In genomic region chr19:5622465-5623396, GRCh38 we compare ENCODE assay signal across 8 cellular contexts. TPM values are rescaled to one million over a fixed set of nuclear protein-coding genes. Genes with fewer than 3 reads are reported as not detected.
DNase-seq lines count a peak whose midpoint lies in the region; ATAC-seq and TF ChIP-seq lines count a peak whose summit lies in the region.

Gene SAFB, plus strand, starts transcription at chr19:5623083. Its CDS starts 123 bp downstream, at chr19:5623206.
Gene SAFB2, minus strand, starts transcription at chr19:5622776. Its CDS starts 61 bp downstream, at chr19:5622715.

- DNase-seq in AG08395 (ENCODE audit: low spot score) = peak; percentile 100
- DNase-seq in NCI-H345 (lab: John Stamatoyannopoulos, UW) = peak; percentile 100
- DNase-seq in activated B cell treated with CpG ODN at 0.5 μM for 24 hours = peak; percentile 98
- DNase-seq in caudate nucleus (lab: John Stamatoyannopoulos, UW) = peak; percentile 84 to 99 (median 97)
- DNase-seq in iPS-NIHi7 (ENCODE audit: extremely low spot score) = peak; percentile 98
- peak; percentile 97 for DNase-seq in smooth muscle cell (lab: John Stamatoyannopoulos, UW; ENCODE audit: unreplicated experiment)

- CTCF ChIA-PET in activated B cell treated with CpG ODN at 0.5 μM for 24 hours (lab: Charles Lee) = interaction anchor here (3.4 kb wide), 1 partner anchor 67 kb away, joined by 11 read pairs; the partner anchor contains the start of gene RPL36

- H3K4me1 ChIP-seq in smooth muscle cell (ENCODE audit: low read depth) = peaks cover 28% of the 10 kb centered on the region

- TF ChIP-seq POLR2A in GM18951 (IDR thresholded peaks at IDR 0.05; ENCODE audit: extremely low read depth, insufficient read depth, insufficient read length) = peak; percentile 98

- H3K4me1 Mint-ChIP-seq in activated B cell treated with CpG ODN at 0.5 μM for 24 hours = peaks cover 77% of the 10 kb centered on the region

- WGBS in smooth muscle cell (ENCODE audit: low lambda C conversion rate) = under 1% methylated on average over 110 of the region's 116 CpGs

- H3K4me3 Mint-ChIP-seq in activated B cell treated with CpG ODN at 0.5 μM for 24 hours = peak within 1 kb of the TSS; percentile 100

- peaks cover 95% of the 10 kb centered on the region for H3K79me2 ChIP-seq in smooth muscle cell (ENCODE audit: low read depth)

- H3K9ac ChIP-seq in smooth muscle cell (ENCODE audit: low read depth) = peak within 1 kb of the TSS; percentile 97

- peak within 1 kb of the TSS; percentile 86 for H3K4me3 ChIP-seq in smooth muscle cell

- H3K27me3 ChIP-seq in smooth muscle cell (ENCODE audit: low read depth) = no peaks in the 10 kb centered on the region

- peaks cover 2% of the 10 kb centered on the region for H3K27me3 Mint-ChIP-seq in activated B cell treated with CpG ODN at 0.5 μM for 24 hours

- no peak for TF ChIP-seq CTCF in activated B cell treated with CpG ODN at 0.5 μM for 24 hours (IDR thresholded peaks at IDR 0.05)
- no peak for TF ChIP-seq CTCF in smooth muscle cell (IDR thresholded peaks at IDR 0.05; ENCODE audit: borderline replicate concordance, insufficient read depth, poor library complexity, severe bottlenecking)

- peak within 1 kb of the TSS; percentile 89 for H2AFZ ChIP-seq in smooth muscle cell (ENCODE audit: low read depth)

- no peaks in the 10 kb centered on the region for H3K9me3 ChIP-seq in smooth muscle cell (replicated peaks; ENCODE audit: low read depth)

- H4K20me1 ChIP-seq in smooth muscle cell (ENCODE audit: low read depth) = peaks cover 69% of the 10 kb centered on the region

- H3K9me3 Mint-ChIP-seq in activated B cell treated with CpG ODN at 0.5 μM for 24 hours = no peaks in the 10 kb centered on the region

- peak within 1 kb of the TSS; percentile 98 for H3K4me2 ChIP-seq in smooth muscle cell

- H3K36me3 ChIP-seq in smooth muscle cell (ENCODE audit: low read depth) = no peaks in the 10 kb centered on the region

- H3K27ac ChIP-seq in caudate nucleus (ENCODE audit: low read depth, low read length) (peak within 1 kb of the TSS; percentile 92), smooth muscle cell (ENCODE audit: low read depth) (peak within 1 kb of the TSS; percentile 95)

- ATAC-seq in HG03196 (IDR thresholded peaks at IDR 0.05; ENCODE audit: unreplicated experiment) (peak; percentile 73), activated B cell treated with CpG ODN at 0.5 μM for 24 hours (ENCODE audit: low read depth) (peak; percentile 79)

- intact Hi-C loops in activated B cell treated with CpG ODN at 0.5 μM for 24 hours (cut with micrococcal nuclease) = loop anchor here (1.0 to 5.0 kb wide), 9 partner anchors 58 to 900 kb away; partner anchors contain the start of genes CATSPERD, DPP9, DUS3L and FEM1A

- peak within 1 kb of the TSS; percentile 99 for H3K27ac Mint-ChIP-seq in activated B cell treated with CpG ODN at 0.5 μM for 24 hours

- POLR2A ChIA-PET in activated B cell treated with CpG ODN at 0.5 μM for 24 hours (lab: Charles Lee) = interaction anchor here (0.6 to 3.7 kb wide), 33 partner anchors 8 to 1757 kb away, joined by 3 to 57 read pairs (median 4); partner anchors contain the start of genes CATSPERD, DPP9, DUS3L and EEF2

- in situ Hi-C loops in GM18951 (cut with MboI; ENCODE audit: low sequenced_read_pairs, unreplicated experiment) = no loop called here

- peaks cover 83% of the 10 kb centered on the region for H3K36me3 Mint-ChIP-seq in activated B cell treated with CpG ODN at 0.5 μM for 24 hours (ENCODE audit: low read depth)

- peaks cover 9% of the 10 kb centered on the region for H3F3A ChIP-seq in smooth muscle cell (ENCODE audit: low read depth)

RNA-seq across cellular contexts. Expression of gene SAFB, which starts in this region (rescaled TPM):
- total RNA-seq in activated B cell treated with CpG ODN at 0.5 μM for 24 hours = 162 and 171 TPM in 2 replicates
- total RNA-seq in smooth muscle cell = 22.8 and 29.4 TPM in 2 replicates
- 68.3 and 74.3 TPM in 2 replicates for polyA plus RNA-seq in smooth muscle cell

RNA-seq across cellular contexts. Expression of gene SAFB2, which starts in this region (rescaled TPM):
- total RNA-seq in activated B cell treated with CpG ODN at 0.5 μM for 24 hours (123 and 143 TPM in 2 replicates), smooth muscle cell (10.9 and 44.9 TPM in 2 replicates)
- 28.9 and 40.6 TPM in 2 replicates for polyA plus RNA-seq in smooth muscle cell

Comparison
In these comparisons a context has a peak if more than half of its experiments do, and no peak if none do; other contexts are left out.
1. Peak in every context shown above with its lines: DNase-seq, ATAC-seq, H3K4me3 ChIP-seq and H3K27ac ChIP-seq.